Comparison of ENCODE assay signal across 11 cellular contexts in the genomic region with DNA sequence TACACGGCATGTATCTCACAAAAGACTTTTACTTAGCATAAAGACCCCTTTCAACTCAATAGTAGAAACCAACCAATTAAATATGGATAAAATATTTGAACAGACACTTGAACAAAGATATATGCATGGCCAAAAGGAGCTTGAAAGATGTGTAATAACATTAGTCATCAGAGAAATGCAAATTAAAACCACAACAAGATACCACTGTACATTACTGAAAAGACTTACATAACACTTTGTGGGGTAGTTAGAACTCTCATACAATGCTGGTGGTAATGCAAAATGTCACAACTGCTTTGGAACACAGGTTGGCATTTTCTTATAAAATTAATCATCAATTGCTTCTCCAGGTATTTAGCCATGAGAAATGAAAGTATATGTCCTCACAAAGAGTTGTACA.
DNase-seq lines count a peak whose midpoint lies in the region; ATAC-seq and TF ChIP-seq lines count a peak whose summit lies in the region.
"Had no signal": no experiment of that assay in that cellular context is flagged by ENCODE, and none has a peak within 500 bp of the region (broad histone marks: within the 10 kb centered on the region; RNA-seq: fewer than 3 reads in every experiment).

No MANE protein-coding gene starts in this region.

- peaks cover 6% of the 10 kb centered on the region for H3K79me1 ChIP-seq in mesenchymal stem cell (replicated peaks; ENCODE audit: low read length, poor library complexity, severe bottlenecking)

- ATAC-seq in GM18858 (IDR thresholded peaks at IDR 0.05; ENCODE audit: unreplicated experiment) (peak; percentile 95), HG02885 (IDR thresholded peaks at IDR 0.05; ENCODE audit: poor library complexity, unreplicated experiment) (peak; percentile 73), RWPE2 (ENCODE audit: low read depth) (peak; percentile 93)

- H2BK5ac ChIP-seq in mesenchymal stem cell (ENCODE audit: low read depth, low read length, poor library complexity, severe bottlenecking), result no peak overlapping the region

- TF ChIP-seq CTCF in RWPE2 (IDR thresholded peaks at IDR 0.05; ENCODE audit: poor library complexity, severe bottlenecking) (no peak), coronary artery (IDR thresholded peaks at IDR 0.05) (no peak)

- H3K27me3 ChIP-seq in RWPE2 (ENCODE audit: insufficient read depth, poor library complexity, severe bottlenecking) (no peaks in the 10 kb centered on the region), mesenchymal stem cell (ENCODE audit: control insufficient read depth in 1 of 2, insufficient read depth in 1 of 2, low read length in 2 of 2) (no peaks in the 10 kb centered on the region)

- no peak overlapping the region for H2BK120ac ChIP-seq in mesenchymal stem cell (ENCODE audit: low read depth, low read length)

- no peak overlapping the region for H3K18ac ChIP-seq in mesenchymal stem cell (ENCODE audit: low read depth in 1 of 2, low read length in 2 of 2)

- H3K4me3 ChIP-seq in RWPE2 (ENCODE audit: severe bottlenecking) (no peak overlapping the region), mesenchymal stem cell (ENCODE audit: insufficient read depth in 1 of 2, low read depth in 1 of 2, low read length in 2 of 2) (no peak overlapping the region), coronary artery (no peak overlapping the region)

- H2BK12ac ChIP-seq in mesenchymal stem cell (ENCODE audit: low read length in 2 of 2), result no peak overlapping the region

- H2AFZ ChIP-seq in mesenchymal stem cell (ENCODE audit: low read depth, low read length), result no peak overlapping the region

- no peak overlapping the region for H4K91ac ChIP-seq in mesenchymal stem cell (ENCODE audit: low read length)

- no peak overlapping the region for H3K4ac ChIP-seq in mesenchymal stem cell (ENCODE audit: low read depth in 1 of 2, low read length in 2 of 2)

- DNase-seq in RWPE2 (ENCODE audit: low spot score) (no peak), mesenchymal stem cell (peak; percentile 47), DMS114 treated with DMSO at 0.1 percent for 48 hours (lab: John Stamatoyannopoulos, UW; ENCODE audit: unreplicated experiment) (no peak), coronary artery (ENCODE audit: low spot score) (no peak), islet precursor cell (no peak), NCI-H2227 (lab: John Stamatoyannopoulos, UW; ENCODE audit: unreplicated experiment) (no peak)
- DNase-seq: activated T-cell treated with anti-CD3 and anti-CD28 coated beads for 4 hours; RPMI8226; stimulated activated CD4-positive, alpha-beta T cell treated with anti-CD3 and anti-CD28 coated beads, Interleukin-4, amount 100 ng/mL, for 1 hour had no signal

- H3K14ac ChIP-seq in mesenchymal stem cell (ENCODE audit: low read length in 2 of 2), result no peak overlapping the region

- H4K8ac ChIP-seq in mesenchymal stem cell (ENCODE audit: low read length), result no peak overlapping the region

- no peak overlapping the region for H2AK5ac ChIP-seq in mesenchymal stem cell (ENCODE audit: low read length, severe bottlenecking)

- H3K4me1 ChIP-seq in RWPE2 (ENCODE audit: insufficient read depth, poor library complexity, severe bottlenecking) (peaks cover 9% of the 10 kb centered on the region), mesenchymal stem cell (ENCODE audit: control insufficient read depth, insufficient read depth, low read depth, low read length) (no peaks in the 10 kb centered on the region)

- H3K27ac ChIP-seq in RWPE2 (ENCODE audit: poor library complexity, severe bottlenecking), result no peak overlapping the region
- H3K27ac ChIP-seq in mesenchymal stem cell (ENCODE audit: low read length, poor library complexity, severe bottlenecking), result no peak overlapping the region
- no peak overlapping the region for H3K27ac ChIP-seq in coronary artery

- no peak overlapping the region for H3K23ac ChIP-seq in mesenchymal stem cell (ENCODE audit: low read length in 2 of 2)

- no CpG with 5 or more reads among the region's 1 CpG for WGBS in mesenchymal stem cell

- H3K36me3 ChIP-seq in RWPE2 (ENCODE audit: low read depth) (no peaks in the 10 kb centered on the region; the same call in 1 of the 2 replicates), mesenchymal stem cell (ENCODE audit: control insufficient read depth in 1 of 2, insufficient read depth in 2 of 2, low read depth in 1 of 2, low read length in 2 of 2) (peaks cover 3 to 6% of the 10 kb centered on the region in 2 experiments)

- H2BK15ac ChIP-seq in mesenchymal stem cell (ENCODE audit: low read depth, poor library complexity, severe bottlenecking), result no peak overlapping the region

- H3K4me2 ChIP-seq in mesenchymal stem cell (ENCODE audit: low read length, poor library complexity, severe bottlenecking), result no peak overlapping the region

- H3K9ac ChIP-seq in mesenchymal stem cell (ENCODE audit: low read length), result no peak overlapping the region

- no peaks in the 10 kb centered on the region for H3K9me3 ChIP-seq in RWPE2 (ENCODE audit: severe bottlenecking)
- no peaks in the 10 kb centered on the region for H3K9me3 ChIP-seq in mesenchymal stem cell (ENCODE audit: control insufficient read depth, low read length)
